Comparison of ENCODE assay signal across 36 cellular contexts in the genomic region with DNA sequence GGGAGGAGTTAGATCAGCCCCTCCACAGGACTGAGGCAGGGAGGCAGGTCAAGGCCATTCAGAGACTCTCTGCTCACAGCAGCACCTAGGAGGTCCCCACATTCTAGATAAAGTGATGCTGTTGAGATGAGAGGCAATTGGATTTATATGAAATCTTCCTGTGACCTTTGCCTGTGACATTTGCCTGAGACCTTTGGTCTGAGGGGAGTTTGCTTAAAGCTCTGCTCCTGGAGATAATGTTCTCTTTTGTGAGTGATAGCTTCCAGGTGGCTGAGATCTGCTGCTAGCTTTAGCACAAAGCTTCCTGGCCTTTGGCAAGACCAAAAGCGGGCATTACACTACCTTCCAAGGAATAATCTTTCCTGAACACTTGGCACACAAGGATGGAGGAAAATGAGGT. TPM values are rescaled to one million over a fixed set of nuclear protein-coding genes. Genes with fewer than 3 reads are reported as not detected.
"Had no signal": no experiment of that assay in that cellular context is flagged by ENCODE, and none has a peak within 500 bp of the region (broad histone marks: within the 10 kb centered on the region; RNA-seq: fewer than 3 reads in every experiment).

No MANE protein-coding gene starts in this region.

- H3K27me3 ChIP-seq: ascending aorta, colonic mucosa, MG63 had no signal

- H3K9me3 ChIP-seq: ascending aorta, colonic mucosa, MG63 had no signal

- H3K36me3 ChIP-seq: ascending aorta, cardiac muscle cell, colonic mucosa, MG63 had no signal

- H3K27ac Mint-ChIP-seq: activated CD4-positive, alpha-beta T cell treated with anti-CD3 and anti-CD28 coated beads, Interleukin-2, amount 10 ng/mL, durations not matched to agents 24 days and 14 days; activated naive CD4-positive, alpha-beta T cell treated with anti-CD3 and anti-CD28 coated beads, Interleukin-2, amount 10 ng/mL, durations not matched to agents 7 days and 5 days; activated naive CD8-positive, alpha-beta T cell; activated T-helper 1 cell treated with anti-CD3 and anti-CD28 coated beads, Interleukin-12 subunit alpha, Interleukin-12 subunit beta, Interleukin-2, Interleukin-4 antibody, amounts not matched to agents 30 ng/mL and 10 ng/mL and 1 ng/mL, durations not matched to agents 14 hours and 24 hours and 36 hours had no signal

- ATAC-seq: PC-3, Right ventricle myocardium inferior had no signal

- H3K4me3 Mint-ChIP-seq: activated CD4-positive, alpha-beta T cell treated with anti-CD3 and anti-CD28 coated beads, Interleukin-2, amount 10 ng/mL, durations not matched to agents 24 days and 14 days; activated naive CD4-positive, alpha-beta T cell treated with anti-CD3 and anti-CD28 coated beads, Interleukin-2, amount 10 ng/mL, durations not matched to agents 7 days and 5 days; activated naive CD8-positive, alpha-beta T cell; activated T-cell treated with anti-CD3 and anti-CD28 coated beads, Interleukin-2, amount 50 U/mL, for 4 hours; activated T-helper 1 cell treated with anti-CD3 and anti-CD28 coated beads, Interleukin-12 subunit alpha, Interleukin-12 subunit beta, Interleukin-2, Interleukin-4 antibody, amounts not matched to agents 30 ng/mL and 10 ng/mL and 1 ng/mL, durations not matched to agents 14 hours and 24 hours and 36 hours; central memory CD8-positive, alpha-beta T cell had no signal

- DNase-seq: activated CD4-positive, alpha-beta T cell treated with anti-CD3 and anti-CD28 coated beads, Interleukin-2, amount 50 U/mL, for 4 hours; activated CD8-positive, alpha-beta memory T cell treated with anti-CD3 and anti-CD28 coated beads, Interleukin-2, amount 50 U/mL, for 4 hours; activated effector memory CD4-positive, alpha-beta T cell treated with Interleukin-2 at 50 U/mL for 16 hours; activated naive CD4-positive, alpha-beta T cell treated with anti-CD3 and anti-CD28 coated beads, Interleukin-2, amount 10 ng/mL, durations not matched to agents 7 days and 5 days; activated T-cell treated with anti-CD3 and anti-CD28 coated beads for 4 hours; activated T-cell treated with anti-CD3 and anti-CD28 coated beads, Interleukin-2, amount 50 U/mL, for 4 hours; amygdala; colonic mucosa; Karpas-422; MG63; NCI-H1048; NCI-H1105 treated with DMSO at 0.1 percent for 48 hours; NCI-H1436; NCI-H1694; NCI-H1930; NCI-H2081 treated with DMSO at 0.1 percent for 48 hours; NCI-H345; NCI-H524 treated with DMSO at 0.1 percent for 48 hours; PC-3; SIG-M5; SW 1271 had no signal

- H3K9me3 Mint-ChIP-seq: activated CD4-positive, alpha-beta T cell treated with anti-CD3 and anti-CD28 coated beads, Interleukin-2, amount 10 ng/mL, durations not matched to agents 24 days and 14 days; activated naive CD4-positive, alpha-beta T cell treated with anti-CD3 and anti-CD28 coated beads, Interleukin-2, amount 10 ng/mL, durations not matched to agents 7 days and 5 days; activated T-cell treated with anti-CD3 and anti-CD28 coated beads, Interleukin-2, amount 50 U/mL, for 4 hours; activated T-helper 1 cell treated with anti-CD3 and anti-CD28 coated beads, Interleukin-12 subunit alpha, Interleukin-12 subunit beta, Interleukin-2, Interleukin-4 antibody, amounts not matched to agents 30 ng/mL and 10 ng/mL and 1 ng/mL, durations not matched to agents 14 hours and 24 hours and 36 hours; central memory CD8-positive, alpha-beta T cell had no signal

- H3K4me1 Mint-ChIP-seq: activated naive CD4-positive, alpha-beta T cell treated with anti-CD3 and anti-CD28 coated beads, Interleukin-2, amount 10 ng/mL, durations not matched to agents 7 days and 5 days; central memory CD8-positive, alpha-beta T cell had no signal

- H3K4me1 ChIP-seq: ascending aorta, colonic mucosa had no signal

- FAIRE-seq: RCC 7860, TTC549 had no signal

- H3K27ac ChIP-seq: ascending aorta, cardiac muscle cell, colonic mucosa, RWPE1 had no signal

- H3K36me3 Mint-ChIP-seq: activated naive CD4-positive, alpha-beta T cell treated with anti-CD3 and anti-CD28 coated beads, Interleukin-2, amount 10 ng/mL, durations not matched to agents 7 days and 5 days; activated naive CD8-positive, alpha-beta T cell had no signal

- H3K4me3 ChIP-seq: ascending aorta, cardiac muscle cell, colonic mucosa, MG63 had no signal

RNA-seq across cellular contexts. Expression of a gene that starts 43.3 kb away (rescaled TPM):
- total RNA-seq: activated CD4-positive, alpha-beta T cell treated with anti-CD3 and anti-CD28 coated beads, Interleukin-2, amount 10 ng/mL, durations not matched to agents 24 days and 14 days; activated T-cell treated with anti-CD3 and anti-CD28 coated beads, Interleukin-2, amount 50 U/mL, for 4 hours; activated T-helper 1 cell treated with anti-CD3 and anti-CD28 coated beads, Interleukin-12 subunit alpha, Interleukin-12 subunit beta, Interleukin-2, Interleukin-4 antibody, amounts not matched to agents 30 ng/mL and 10 ng/mL and 1 ng/mL, durations not matched to agents 14 hours and 24 hours and 36 hours; ascending aorta; cardiac muscle cell; chondrocyte; colonic mucosa; NCI-H460; PC-3; Right ventricle myocardium inferior; SK-MEL-5; T-helper 2 cell treated with Interferon-gamma antibody and Interleukin-4, amounts not matched to agents 100 ng/mL and 5 ng/mL, for 36 hours had no signal
- polyA plus RNA-seq: adipose tissue, cardiac muscle cell had no signal
